ENCODE assay signal across 1 cellular context in genomic region chr20:45791668-45792512, GRCh38.
TF ChIP-seq lines count a peak whose summit lies in the region.

A gene with protein sequence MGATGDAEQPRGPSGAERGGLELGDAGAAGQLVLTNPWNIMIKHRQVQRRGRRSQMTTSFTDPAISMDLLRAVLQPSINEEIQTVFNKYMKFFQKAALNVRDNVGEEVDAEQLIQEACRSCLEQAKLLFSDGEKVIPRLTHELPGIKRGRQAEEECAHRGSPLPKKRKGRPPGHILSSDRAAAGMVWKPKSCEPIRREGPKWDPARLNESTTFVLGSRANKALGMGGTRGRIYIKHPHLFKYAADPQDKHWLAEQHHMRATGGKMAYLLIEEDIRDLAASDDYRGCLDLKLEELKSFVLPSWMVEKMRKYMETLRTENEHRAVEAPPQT (plus strand): TSS chr20:45791954. CDS start chr20:45792005, 51 bp downstream.
Gene WFDC3 (minus strand): TSS chr20:45791883. CDS start chr20:45789975, 1,908 bp downstream.

TF ChIP-seq in HepG2, 621 proteins besides CTCF, POLR2A, EP300 and RAD21 (continued from another document and continues in another):
- TF ChIP-seq ZBTB43 (CRISPR knock-in tag; conservative IDR thresholded peaks at IDR 0.05), result peak; percentile 81; the same call in 1 of the 2 replicates
- TF ChIP-seq, protein P1, sequence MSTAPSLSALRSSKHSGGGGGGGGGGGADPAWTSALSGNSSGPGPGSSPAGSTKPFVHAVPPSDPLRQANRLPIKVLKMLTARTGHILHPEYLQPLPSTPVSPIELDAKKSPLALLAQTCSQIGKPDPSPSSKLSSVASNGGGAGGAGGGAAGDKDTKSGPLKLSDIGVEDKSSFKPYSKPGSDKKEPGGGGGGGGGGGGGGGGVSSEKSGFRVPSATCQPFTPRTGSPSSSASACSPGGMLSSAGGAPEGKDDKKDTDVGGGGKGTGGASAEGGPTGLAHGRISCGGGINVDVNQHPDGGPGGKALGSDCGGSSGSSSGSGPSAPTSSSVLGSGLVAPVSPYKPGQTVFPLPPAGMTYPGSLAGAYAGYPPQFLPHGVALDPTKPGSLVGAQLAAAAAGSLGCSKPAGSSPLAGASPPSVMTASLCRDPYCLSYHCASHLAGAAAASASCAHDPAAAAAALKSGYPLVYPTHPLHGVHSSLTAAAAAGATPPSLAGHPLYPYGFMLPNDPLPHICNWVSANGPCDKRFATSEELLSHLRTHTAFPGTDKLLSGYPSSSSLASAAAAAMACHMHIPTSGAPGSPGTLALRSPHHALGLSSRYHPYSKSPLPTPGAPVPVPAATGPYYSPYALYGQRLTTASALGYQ (CRISPR knock-in tag; IDR thresholded peaks at IDR 0.05), result peak; percentile 89
- TF ChIP-seq CREB3 (CRISPR knock-in tag; IDR thresholded peaks at IDR 0.05), result peak; percentile 96; the same call in 1 of the 2 replicates
- peak; percentile 73; the same call in 1 of the 2 replicates for TF ChIP-seq JUND (CRISPR knock-in tag; IDR thresholded peaks at IDR 0.05)
- TF ChIP-seq, protein P2, sequence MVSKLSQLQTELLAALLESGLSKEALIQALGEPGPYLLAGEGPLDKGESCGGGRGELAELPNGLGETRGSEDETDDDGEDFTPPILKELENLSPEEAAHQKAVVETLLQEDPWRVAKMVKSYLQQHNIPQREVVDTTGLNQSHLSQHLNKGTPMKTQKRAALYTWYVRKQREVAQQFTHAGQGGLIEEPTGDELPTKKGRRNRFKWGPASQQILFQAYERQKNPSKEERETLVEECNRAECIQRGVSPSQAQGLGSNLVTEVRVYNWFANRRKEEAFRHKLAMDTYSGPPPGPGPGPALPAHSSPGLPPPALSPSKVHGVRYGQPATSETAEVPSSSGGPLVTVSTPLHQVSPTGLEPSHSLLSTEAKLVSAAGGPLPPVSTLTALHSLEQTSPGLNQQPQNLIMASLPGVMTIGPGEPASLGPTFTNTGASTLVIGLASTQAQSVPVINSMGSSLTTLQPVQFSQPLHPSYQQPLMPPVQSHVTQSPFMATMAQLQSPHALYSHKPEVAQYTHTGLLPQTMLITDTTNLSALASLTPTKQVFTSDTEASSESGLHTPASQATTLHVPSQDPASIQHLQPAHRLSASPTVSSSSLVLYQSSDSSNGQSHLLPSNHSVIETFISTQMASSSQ (IDR thresholded peaks at IDR 0.05; ENCODE audit: low read depth), result no peak
- TF ChIP-seq, protein P2 (CRISPR knock-in tag; IDR thresholded peaks at IDR 0.05; ENCODE audit: borderline replicate concordance), result peak; percentile 77; the same call in 1 of the 2 replicates
- peak; percentile 83; the same call in 1 of the 2 replicates for TF ChIP-seq ZNF264 (CRISPR knock-in tag; IDR thresholded peaks at IDR 0.05)
- TF ChIP-seq CREB1 (IDR thresholded peaks at IDR 0.05), result peak; percentile 100
- peak; percentile 99 for TF ChIP-seq CREB1 (CRISPR knock-in tag; IDR thresholded peaks at IDR 0.05)
- TF ChIP-seq IKZF5 (CRISPR knock-in tag; IDR thresholded peaks at IDR 0.05), result peak; percentile 97
- peak; percentile 69; the same call in 1 of the 2 replicates for TF ChIP-seq FOXC1 (CRISPR knock-in tag; IDR thresholded peaks at IDR 0.05; ENCODE audit: borderline replicate concordance)
- peak; percentile 74; the same call in 1 of the 2 replicates for TF ChIP-seq ZNF564 (CRISPR knock-in tag; IDR thresholded peaks at IDR 0.05)
- TF ChIP-seq ZNF570 (CRISPR knock-in tag; IDR thresholded peaks at IDR 0.05; ENCODE audit: borderline replicate concordance), result no peak
- TF ChIP-seq PRDM4 (CRISPR knock-in tag; IDR thresholded peaks at IDR 0.05; ENCODE audit: borderline replicate concordance), result peak; percentile 38; the same call in 1 of the 2 replicates
- TF ChIP-seq FOXP1 (IDR thresholded peaks at IDR 0.05), result no peak
- TF ChIP-seq FOXP1 (CRISPR knock-in tag; IDR thresholded peaks at IDR 0.05), result no peak
- TF ChIP-seq, protein P3, sequence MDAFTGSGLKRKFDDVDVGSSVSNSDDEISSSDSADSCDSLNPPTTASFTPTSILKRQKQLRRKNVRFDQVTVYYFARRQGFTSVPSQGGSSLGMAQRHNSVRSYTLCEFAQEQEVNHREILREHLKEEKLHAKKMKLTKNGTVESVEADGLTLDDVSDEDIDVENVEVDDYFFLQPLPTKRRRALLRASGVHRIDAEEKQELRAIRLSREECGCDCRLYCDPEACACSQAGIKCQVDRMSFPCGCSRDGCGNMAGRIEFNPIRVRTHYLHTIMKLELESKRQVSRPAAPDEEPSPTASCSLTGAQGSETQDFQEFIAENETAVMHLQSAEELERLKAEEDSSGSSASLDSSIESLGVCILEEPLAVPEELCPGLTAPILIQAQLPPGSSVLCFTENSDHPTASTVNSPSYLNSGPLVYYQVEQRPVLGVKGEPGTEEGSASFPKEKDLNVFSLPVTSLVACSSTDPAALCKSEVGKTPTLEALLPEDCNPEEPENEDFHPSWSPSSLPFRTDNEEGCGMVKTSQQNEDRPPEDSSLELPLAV (CRISPR knock-in tag; conservative IDR thresholded peaks at IDR 0.05; ENCODE audit: low read depth), result no peak
- TF ChIP-seq SMAD3 (CRISPR knock-in tag; IDR thresholded peaks at IDR 0.05), result peak; percentile 83; the same call in 1 of the 2 replicates
- no peak for TF ChIP-seq TRIM24 (CRISPR knock-in tag; IDR thresholded peaks at IDR 0.05)
- TF ChIP-seq, protein P4, sequence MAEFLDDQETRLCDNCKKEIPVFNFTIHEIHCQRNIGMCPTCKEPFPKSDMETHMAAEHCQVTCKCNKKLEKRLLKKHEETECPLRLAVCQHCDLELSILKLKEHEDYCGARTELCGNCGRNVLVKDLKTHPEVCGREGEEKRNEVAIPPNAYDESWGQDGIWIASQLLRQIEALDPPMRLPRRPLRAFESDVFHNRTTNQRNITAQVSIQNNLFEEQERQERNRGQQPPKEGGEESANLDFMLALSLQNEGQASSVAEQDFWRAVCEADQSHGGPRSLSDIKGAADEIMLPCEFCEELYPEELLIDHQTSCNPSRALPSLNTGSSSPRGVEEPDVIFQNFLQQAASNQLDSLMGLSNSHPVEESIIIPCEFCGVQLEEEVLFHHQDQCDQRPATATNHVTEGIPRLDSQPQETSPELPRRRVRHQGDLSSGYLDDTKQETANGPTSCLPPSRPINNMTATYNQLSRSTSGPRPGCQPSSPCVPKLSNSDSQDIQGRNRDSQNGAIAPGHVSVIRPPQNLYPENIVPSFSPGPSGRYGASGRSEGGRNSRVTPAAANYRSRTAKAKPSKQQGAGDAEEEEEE (CRISPR knock-in tag; IDR thresholded peaks at IDR 0.05; ENCODE audit: borderline replicate concordance), result peak; percentile 59; the same call in 1 of the 2 replicates
- TF ChIP-seq, protein P5, sequence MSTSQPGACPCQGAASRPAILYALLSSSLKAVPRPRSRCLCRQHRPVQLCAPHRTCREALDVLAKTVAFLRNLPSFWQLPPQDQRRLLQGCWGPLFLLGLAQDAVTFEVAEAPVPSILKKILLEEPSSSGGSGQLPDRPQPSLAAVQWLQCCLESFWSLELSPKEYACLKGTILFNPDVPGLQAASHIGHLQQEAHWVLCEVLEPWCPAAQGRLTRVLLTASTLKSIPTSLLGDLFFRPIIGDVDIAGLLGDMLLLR (CRISPR knock-in tag; IDR thresholded peaks at IDR 0.05), result peak; percentile 87
- TF ChIP-seq, protein P6, sequence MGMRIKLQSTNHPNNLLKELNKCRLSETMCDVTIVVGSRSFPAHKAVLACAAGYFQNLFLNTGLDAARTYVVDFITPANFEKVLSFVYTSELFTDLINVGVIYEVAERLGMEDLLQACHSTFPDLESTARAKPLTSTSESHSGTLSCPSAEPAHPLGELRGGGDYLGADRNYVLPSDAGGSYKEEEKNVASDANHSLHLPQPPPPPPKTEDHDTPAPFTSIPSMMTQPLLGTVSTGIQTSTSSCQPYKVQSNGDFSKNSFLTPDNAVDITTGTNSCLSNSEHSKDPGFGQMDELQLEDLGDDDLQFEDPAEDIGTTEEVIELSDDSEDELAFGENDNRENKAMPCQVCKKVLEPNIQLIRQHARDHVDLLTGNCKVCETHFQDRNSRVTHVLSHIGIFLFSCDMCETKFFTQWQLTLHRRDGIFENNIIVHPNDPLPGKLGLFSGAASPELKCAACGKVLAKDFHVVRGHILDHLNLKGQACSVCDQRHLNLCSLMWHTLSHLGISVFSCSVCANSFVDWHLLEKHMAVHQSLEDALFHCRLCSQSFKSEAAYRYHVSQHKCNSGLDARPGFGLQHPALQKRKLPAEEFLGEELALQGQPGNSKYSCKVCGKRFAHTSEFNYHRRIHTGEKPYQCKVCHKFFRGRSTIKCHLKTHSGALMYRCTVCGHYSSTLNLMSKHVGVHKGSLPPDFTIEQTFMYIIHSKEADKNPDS (CRISPR knock-in tag; IDR thresholded peaks at IDR 0.05), result no peak
- TF ChIP-seq, protein P7, sequence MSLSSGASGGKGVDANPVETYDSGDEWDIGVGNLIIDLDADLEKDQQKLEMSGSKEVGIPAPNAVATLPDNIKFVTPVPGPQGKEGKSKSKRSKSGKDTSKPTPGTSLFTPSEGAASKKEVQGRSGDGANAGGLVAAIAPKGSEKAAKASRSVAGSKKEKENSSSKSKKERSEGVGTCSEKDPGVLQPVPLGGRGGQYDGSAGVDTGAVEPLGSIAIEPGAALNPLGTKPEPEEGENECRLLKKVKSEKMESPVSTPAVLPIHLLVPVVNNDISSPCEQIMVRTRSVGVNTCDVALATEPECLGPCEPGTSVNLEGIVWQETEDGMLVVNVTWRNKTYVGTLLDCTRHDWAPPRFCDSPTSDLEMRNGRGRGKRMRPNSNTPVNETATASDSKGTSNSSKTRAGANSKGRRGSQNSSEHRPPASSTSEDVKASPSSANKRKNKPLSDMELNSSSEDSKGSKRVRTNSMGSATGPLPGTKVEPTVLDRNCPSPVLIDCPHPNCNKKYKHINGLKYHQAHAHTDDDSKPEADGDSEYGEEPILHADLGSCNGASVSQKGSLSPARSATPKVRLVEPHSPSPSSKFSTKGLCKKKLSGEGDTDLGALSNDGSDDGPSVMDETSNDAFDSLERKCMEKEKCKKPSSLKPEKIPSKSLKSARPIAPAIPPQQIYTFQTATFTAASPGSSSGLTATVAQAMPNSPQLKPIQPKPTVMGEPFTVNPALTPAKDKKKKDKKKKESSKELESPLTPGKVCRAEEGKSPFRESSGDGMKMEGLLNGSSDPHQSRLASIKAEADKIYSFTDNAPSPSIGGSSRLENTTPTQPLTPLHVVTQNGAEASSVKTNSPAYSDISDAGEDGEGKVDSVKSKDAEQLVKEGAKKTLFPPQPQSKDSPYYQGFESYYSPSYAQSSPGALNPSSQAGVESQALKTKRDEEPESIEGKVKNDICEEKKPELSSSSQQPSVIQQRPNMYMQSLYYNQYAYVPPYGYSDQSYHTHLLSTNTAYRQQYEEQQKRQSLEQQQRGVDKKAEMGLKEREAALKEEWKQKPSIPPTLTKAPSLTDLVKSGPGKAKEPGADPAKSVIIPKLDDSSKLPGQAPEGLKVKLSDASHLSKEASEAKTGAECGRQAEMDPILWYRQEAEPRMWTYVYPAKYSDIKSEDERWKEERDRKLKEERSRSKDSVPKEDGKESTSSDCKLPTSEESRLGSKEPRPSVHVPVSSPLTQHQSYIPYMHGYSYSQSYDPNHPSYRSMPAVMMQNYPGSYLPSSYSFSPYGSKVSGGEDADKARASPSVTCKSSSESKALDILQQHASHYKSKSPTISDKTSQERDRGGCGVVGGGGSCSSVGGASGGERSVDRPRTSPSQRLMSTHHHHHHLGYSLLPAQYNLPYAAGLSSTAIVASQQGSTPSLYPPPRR (CRISPR knock-in tag; IDR thresholded peaks at IDR 0.05; ENCODE audit: borderline replicate concordance), result peak; percentile 50; the same call in 1 of the 2 replicates
- no peak; the same call in 1 of the 2 replicates for TF ChIP-seq DNMT3B (CRISPR knock-in tag; conservative IDR thresholded peaks at IDR 0.05)
